27 cellular contexts compared by ENCODE assay signal in genomic region chr20:1904160-1904559, GRCh38. TPM values are rescaled to one million over a fixed set of nuclear protein-coding genes. Genes with fewer than 3 reads are reported as not detected.
"Had no signal": no experiment of that assay in that cellular context is flagged by ENCODE, and none has a peak within 500 bp of the region (broad histone marks: within the 10 kb centered on the region; RNA-seq: fewer than 3 reads in every experiment).

No MANE protein-coding gene starts in this region.

- H3K36me3 Mint-ChIP-seq: activated naive CD8-positive, alpha-beta T cell had no signal

- DNase-seq: activated B cell treated with CpG ODN at 0.5 μM for 24 hours; activated CD4-positive, alpha-beta memory T cell treated with anti-CD3 and anti-CD28 coated beads, Interleukin-2, amount 10 ng/mL, durations not matched to agents 7 days and 5 days; activated CD4-positive, alpha-beta T cell treated with anti-CD3 and anti-CD28 coated beads for 1 hour; activated CD4-positive, alpha-beta T cell treated with anti-CD3 and anti-CD28 coated beads, Interleukin-2, amount 50 U/mL, for 1 hour; activated gamma-delta T cell; activated naive CD4-positive, alpha-beta T cell treated with anti-CD3 and anti-CD28 coated beads for 36 hours; activated T-cell treated with anti-CD3 and anti-CD28 coated beads for 4 hours; activated T-cell treated with anti-CD3 and anti-CD28 coated beads, Interleukin-2, amount 50 U/mL, for 48 hours; central memory CD4-positive, alpha-beta T cell; Kasumi-1; KBM-7; NCI-H1092 treated with DMSO at 0.1 percent for 48 hours; NCI-H1417 treated with DMSO at 0.1 percent for 48 hours; NCI-H1694; NCI-H2029; NCI-H2107; NCI-H2171 treated with DMSO at 0.1 percent for 48 hours; NCI-H345; NCI-H510A; NCI-H526 treated with DMSO at 0.1 percent for 48 hours; NCI-H82; SIG-M5; T-helper 17 cell; T-helper 9 cell had no signal

- H3K27ac Mint-ChIP-seq: activated B cell treated with CpG ODN at 0.5 μM for 24 hours; activated CD4-positive, alpha-beta memory T cell treated with anti-CD3 and anti-CD28 coated beads, Interleukin-2, amount 10 ng/mL, durations not matched to agents 7 days and 5 days; activated naive CD4-positive, alpha-beta T cell treated with anti-CD3 and anti-CD28 coated beads for 36 hours; activated naive CD8-positive, alpha-beta T cell; activated T-helper 17 cell treated with anti-CD3 and anti-CD28 coated beads, Interleukin-2, amount 50 U/mL, for 72 hours; T-helper 17 cell had no signal

- H3K4me1 Mint-ChIP-seq: activated T-helper 17 cell treated with anti-CD3 and anti-CD28 coated beads, Interleukin-2, amount 50 U/mL, for 72 hours had no signal

- H3K9me3 Mint-ChIP-seq: activated B cell treated with CpG ODN at 0.5 μM for 24 hours; activated CD4-positive, alpha-beta memory T cell treated with anti-CD3 and anti-CD28 coated beads, Interleukin-2, amount 10 ng/mL, durations not matched to agents 7 days and 5 days; activated naive CD4-positive, alpha-beta T cell treated with anti-CD3 and anti-CD28 coated beads for 36 hours; activated T-helper 17 cell treated with anti-CD3 and anti-CD28 coated beads, Interleukin-2, amount 50 U/mL, for 72 hours had no signal

- H3K27me3 Mint-ChIP-seq: activated B cell treated with CpG ODN at 0.5 μM for 24 hours had no signal

- H3K4me3 Mint-ChIP-seq: activated B cell treated with CpG ODN at 0.5 μM for 24 hours; activated CD4-positive, alpha-beta memory T cell treated with anti-CD3 and anti-CD28 coated beads, Interleukin-2, amount 10 ng/mL, durations not matched to agents 7 days and 5 days; activated naive CD4-positive, alpha-beta T cell treated with anti-CD3 and anti-CD28 coated beads for 36 hours; activated naive CD8-positive, alpha-beta T cell; activated T-helper 17 cell treated with anti-CD3 and anti-CD28 coated beads, Interleukin-2, amount 50 U/mL, for 72 hours; T-helper 17 cell had no signal

- ATAC-seq: activated T-helper 17 cell treated with anti-CD3 and anti-CD28 coated beads, Interleukin-2, amount 50 U/mL, for 72 hours; T-helper 17 cell had no signal

RNA-seq across cellular contexts. Expression of gene SIRPA, which starts 9.0 kb away (rescaled TPM):
- total RNA-seq: activated CD4-positive, alpha-beta memory T cell treated with anti-CD3 and anti-CD28 coated beads, Interleukin-2, amount 10 ng/mL, durations not matched to agents 7 days and 5 days; OCI-LY7 had no signal
